ENCODE assay signal across 23 cellular contexts in genomic region chr1:162158624-162159271, GRCh38.
"Had no signal": no experiment of that assay in that cellular context is flagged by ENCODE, and none has a peak within 500 bp of the region (broad histone marks: within the 10 kb centered on the region; RNA-seq: fewer than 3 reads in every experiment).

No MANE protein-coding gene starts in this region.

- H3K27me3 ChIP-seq: ascending aorta had no signal

- H3K4me3 ChIP-seq: ascending aorta, PC-9 had no signal

- H3K4me1 ChIP-seq: ascending aorta had no signal

- H3K36me3 ChIP-seq: ascending aorta, WERI-Rb-1 had no signal

- DNase-seq: activated CD4-positive, alpha-beta T cell treated with anti-CD3 and anti-CD28 coated beads, Interleukin-2, amount 10 ng/mL, durations not matched to agents 24 days and 14 days; activated CD4-positive, alpha-beta T cell treated with anti-CD3 and anti-CD28 coated beads, Interleukin-2, amount 50 U/mL, for 4 hours; activated CD8-positive, alpha-beta T cell treated with anti-CD3 and anti-CD28 coated beads for 36 hours; activated effector memory CD4-positive, alpha-beta T cell treated with anti-CD3 and anti-CD28 coated beads, Interleukin-2, amount 50 U/mL, for 16 hours; activated naive CD4-positive, alpha-beta T cell; activated naive CD8-positive, alpha-beta T cell treated with anti-CD3 and anti-CD28 coated beads, Interleukin-2, amount 10 ng/mL, durations not matched to agents 7 days and 5 days; activated T-cell treated with anti-CD3 and anti-CD28 coated beads, Interleukin-2, amount 50 U/mL, for 1 hour; activated T-cell treated with anti-CD3 and anti-CD28 coated beads, Interleukin-2, amount 50 U/mL, for 72 hours; caudate nucleus; cerebellar nuclear complex; Karpas-422; KBM-7; NCI-H1417 treated with DMSO at 0.1 percent for 48 hours; NCI-H226; NCI-H446 treated with DMSO at 0.1 percent for 48 hours; NK-92 treated with Interleukin-12 subunit alpha and Interleukin-12 subunit beta, amount 100 ng/mL, for 24 hours; Right ventricle myocardium superior; T1000 had no signal

- FAIRE-seq: bronchial epithelial cell had no signal

- ATAC-seq: activated CD8-positive, alpha-beta T cell treated with anti-CD3 and anti-CD28 coated beads for 36 hours; activated T-cell treated with anti-CD3 and anti-CD28 coated beads, Interleukin-2, amount 50 U/mL, for 72 hours; activated T-helper 17 cell treated with anti-CD3 and anti-CD28 coated beads, Interleukin-2, amount 50 U/mL, for 72 hours had no signal

- H3K27ac ChIP-seq: ascending aorta, PC-9, WERI-Rb-1 had no signal

- H3K9me3 ChIP-seq: ascending aorta had no signal

- H2AFZ ChIP-seq: PC-9 had no signal
